26 cellular contexts compared by ENCODE assay signal in genomic region chr18:10416020-10416419, GRCh38. TPM values are rescaled to one million over a fixed set of nuclear protein-coding genes. Genes with fewer than 3 reads are reported as not detected.
"Had no signal": no experiment of that assay in that cellular context is flagged by ENCODE, and none has a peak within 500 bp of the region (broad histone marks: within the 10 kb centered on the region; RNA-seq: fewer than 3 reads in every experiment).

No MANE protein-coding gene starts in this region.

- H3K4me3 ChIP-seq: Peyer's patch, SJCRH30 had no signal

- H3K4me2 ChIP-seq: SK-N-SH had no signal

- H3K9me3 ChIP-seq: Peyer's patch, SJCRH30, SK-N-SH had no signal

- ATAC-seq: activated T-helper 17 cell treated with anti-CD3 and anti-CD28 coated beads, Interleukin-2, amount 50 U/mL, for 72 hours had no signal

- H3K27ac ChIP-seq: Peyer's patch, RWPE1, SJCRH30, VCaP had no signal

- H3K27me3 ChIP-seq: Peyer's patch, SJCRH30 had no signal

- H3K36me3 ChIP-seq: Peyer's patch, SJCRH30 had no signal

- H3K4me1 ChIP-seq: Peyer's patch, SJCRH30 had no signal

- DNase-seq: activated CD4-positive, alpha-beta memory T cell treated with anti-CD3 and anti-CD28 coated beads for 36 hours; activated CD4-positive, alpha-beta T cell treated with anti-CD3 and anti-CD28 coated beads, Interleukin-2, amount 10 ng/mL, durations not matched to agents 7 days and 5 days; activated CD4-positive, CD25-positive, alpha-beta regulatory T cell; activated CD8-positive, alpha-beta memory T cell treated with anti-CD3 and anti-CD28 coated beads for 24 hours; activated gamma-delta T cell; activated naive CD4-positive, alpha-beta T cell treated with anti-CD3 and anti-CD28 coated beads for 36 hours; activated T-cell treated with anti-CD3 and anti-CD28 coated beads for 4 hours; activated T-cell treated with anti-CD3 and anti-CD28 coated beads, Interleukin-2, amount 50 U/mL, for 48 hours; central memory CD4-positive, alpha-beta T cell; MM.1S; NCI-H1105; NCI-H146; NCI-H1930; NCI-H2171 treated with DMSO at 0.1 percent for 48 hours; NCI-H226; NCI-H69; Peyer's patch; Right ventricle myocardium superior; SJCRH30; SK-N-SH; T-helper 1 cell had no signal

RNA-seq across cellular contexts. Expression of gene APCDD1, which starts 38.4 kb away (rescaled TPM):
- total RNA-seq: activated CD4-positive, alpha-beta memory T cell treated with anti-CD3 and anti-CD28 coated beads for 36 hours; activated CD4-positive, alpha-beta T cell treated with anti-CD3 and anti-CD28 coated beads, Interleukin-2, amount 10 ng/mL, durations not matched to agents 7 days and 5 days; activated naive CD4-positive, alpha-beta T cell treated with anti-CD3 and anti-CD28 coated beads for 36 hours; activated T-helper 17 cell treated with anti-CD3 and anti-CD28 coated beads, Interleukin-2, amount 50 U/mL, for 72 hours; NCI-H460; SJCRH30; T-helper 2 cell treated with Interferon-gamma antibody and Interleukin-4, amounts not matched to agents 100 ng/mL and 5 ng/mL, for 36 hours had no signal
